In the genomic region with DNA sequence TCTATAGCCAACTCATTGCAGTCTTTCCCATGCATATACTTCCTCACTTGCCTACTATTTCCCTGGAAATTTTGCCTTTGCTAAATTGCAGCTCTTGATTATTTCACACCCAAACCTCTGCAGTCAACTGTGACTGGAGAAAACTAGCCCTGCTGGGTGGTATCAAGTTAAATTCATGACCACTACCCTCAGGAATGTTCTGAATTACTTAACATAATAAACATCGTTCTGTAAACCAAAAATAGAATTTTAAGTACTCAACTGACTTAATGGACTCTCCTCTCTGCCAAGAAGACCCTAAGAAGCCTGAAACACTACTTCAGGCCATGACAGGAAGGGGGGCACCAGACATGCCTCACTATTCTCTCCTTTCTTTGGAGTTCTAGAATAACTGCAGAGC, we compare ENCODE assay signal across 16 cellular contexts.
DNase-seq lines count a peak whose midpoint lies in the region; FAIRE-seq and TF ChIP-seq lines count a peak whose summit lies in the region.
"Had no signal": no experiment of that assay in that cellular context is flagged by ENCODE, and none has a peak within 500 bp of the region (broad histone marks: within the 10 kb centered on the region; RNA-seq: fewer than 3 reads in every experiment).

No MANE protein-coding gene starts in this region.

- in situ Hi-C loops in astrocyte of the cerebellum (cut with HindIII; ENCODE audit: low sequenced_read_pairs), result no loop called here

- no peak for TF ChIP-seq CTCF in astrocyte of the cerebellum (IDR thresholded peaks at IDR 0.05; ENCODE audit: low read depth, low read length, missing control alignments)

- DNase-seq in HTR-8/SVneo (ENCODE audit: insufficient read length, low spot score) (peak; percentile 5), astrocyte of the cerebellum (ENCODE audit: low read depth) (peak; percentile 49), glomerular visceral epithelial cell (ENCODE audit: extremely low spot score) (peak; percentile 12), skeletal muscle cell (ENCODE audit: low read depth) (peak; percentile 0), NCI-H1436 treated with DMSO at 0.1 percent for 48 hours (lab: John Stamatoyannopoulos, UW) (no peak), NCI-H1105 (lab: John Stamatoyannopoulos, UW) (no peak), anterior cingulate cortex (lab: John Stamatoyannopoulos, UW) (no peak)
- DNase-seq in effector CD8-positive, alpha-beta T cell (lab: John Stamatoyannopoulos, UW), result no peak
- DNase-seq: CD8-positive, alpha-beta T cell; NCI-H1417 treated with DMSO at 0.1 percent for 48 hours; NCI-H2029 treated with DMSO at 0.1 percent for 48 hours; NCI-H2227 treated with DMSO at 0.1 percent for 48 hours; NCI-H526; NK-92 treated with Interleukin-12 subunit alpha and Interleukin-12 subunit beta, amount 100 ng/mL, for 24 hours; PC-9 had no signal

- no peak for FAIRE-seq in HTR-8/SVneo (lab: Jason Lieb, UNC)

- H3K4me3 ChIP-seq in astrocyte of the cerebellum (ENCODE audit: low read depth, low read length), result no peak overlapping the region
- H3K4me3 ChIP-seq in skeletal muscle cell (ENCODE audit: low read depth, low read length), result no peak overlapping the region
- H3K4me3 ChIP-seq: PC-9, SK-N-MC had no signal

Comparison
In these comparisons a context has a peak if more than half of its experiments do, and no peak if none do; other contexts are left out.
1. DNase-seq: peak in HTR-8/SVneo (single experiment), astrocyte of the cerebellum (single experiment), glomerular visceral epithelial cell (single experiment) and skeletal muscle cell (single experiment); none in NCI-H1436 treated with DMSO at 0.1 percent for 48 hours (single experiment), effector CD8-positive, alpha-beta T cell (single experiment), NCI-H1105 (single experiment) and anterior cingulate cortex (0 of 58).